In the genomic region with DNA sequence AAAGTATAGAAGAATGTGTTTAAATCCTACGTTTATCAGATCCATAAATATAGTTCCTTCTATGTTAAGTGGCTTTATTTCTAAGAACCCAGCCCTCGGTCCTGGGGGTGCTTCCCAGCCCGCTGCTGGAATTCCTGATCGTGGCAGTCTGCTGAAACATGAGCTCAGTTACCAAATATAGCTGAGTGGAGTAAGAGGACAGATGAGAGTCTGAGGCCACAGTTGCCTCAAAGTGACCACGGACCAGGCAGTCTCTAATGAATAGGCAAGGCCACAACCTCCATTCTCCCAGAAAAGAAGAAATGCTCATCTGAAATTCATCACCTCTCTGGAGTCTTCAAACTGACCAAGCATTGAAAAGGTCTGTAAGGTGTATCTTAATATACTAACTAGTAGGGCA, we compare ENCODE assay signal across 11 cellular contexts. TPM values are rescaled to one million over a fixed set of nuclear protein-coding genes. Genes with fewer than 3 reads are reported as not detected.
DNase-seq lines count a peak whose midpoint lies in the region; ATAC-seq, FAIRE-seq and TF ChIP-seq lines count a peak whose summit lies in the region.
"Had no signal": no experiment of that assay in that cellular context is flagged by ENCODE, and none has a peak within 500 bp of the region (broad histone marks: within the 10 kb centered on the region; RNA-seq: fewer than 3 reads in every experiment).

TSS of gene PALLD (plus strand) at position 219 of the 400 bp plus-strand sequence.

- H3K9me1 ChIP-seq in endothelial cell of umbilical vein (replicated peaks; ENCODE audit: control insufficient read depth, extremely low read depth, insufficient read depth, low read length), result no peaks in the 10 kb centered on the region

- no peaks in the 10 kb centered on the region for H3K9me3 ChIP-seq in endothelial cell of umbilical vein (replicated peaks; ENCODE audit: control insufficient read depth, insufficient read depth, low read length)
- H3K9me3 ChIP-seq in aorta (ENCODE audit: control insufficient read depth, low read length), result no peaks in the 10 kb centered on the region
- H3K9me3 ChIP-seq: BLaER1 had no signal

- no peaks in the 10 kb centered on the region for H3K4me1 ChIP-seq in endothelial cell of umbilical vein (ENCODE audit: control insufficient read depth, extremely low read depth, insufficient read depth, low read length)
- H3K4me1 ChIP-seq in aorta (ENCODE audit: control insufficient read depth in 1 of 2, insufficient read depth in 2 of 2, low read length in 2 of 2), result no peaks in the 10 kb centered on the region
- H3K4me1 ChIP-seq: BLaER1 had no signal

- POLR2A ChIA-PET in endothelial cell of umbilical vein (lab: Charles Lee), result no interaction called here

- TF ChIP-seq CTCF in natural killer cell (IDR thresholded peaks at IDR 0.05), result no peak
- TF ChIP-seq CTCF in endothelial cell of umbilical vein (IDR thresholded peaks at IDR 0.05; ENCODE audit: extremely low read depth in 1 of 2, insufficient read depth in 1 of 2, low read depth in 1 of 2, low read length in 2 of 2), result no peak
- TF ChIP-seq CTCF in mesothelial cell of epicardium (IDR thresholded peaks at IDR 0.05; ENCODE audit: unreplicated experiment), result no peak

- no peak within 1 kb of the TSS for H3K4me3 ChIP-seq in endothelial cell of umbilical vein (replicated peaks in 1 of 3; ENCODE audit: insufficient read depth in 1 of 3, low read depth in 1 of 3, low read length in 3 of 3)
- H3K4me3 ChIP-seq in aorta (ENCODE audit: low read length in 2 of 2), result no peak within 1 kb of the TSS
- H3K4me3 ChIP-seq: BLaER1 had no signal

- intact Hi-C loops in natural killer cell (cut with micrococcal nuclease), result no loop called here
- intact Hi-C loops in endothelial cell of umbilical vein (cut with micrococcal nuclease), result no loop called here
- intact Hi-C loops in aorta (cut with DNase I), result no loop called here

- H3K36me3 ChIP-seq in endothelial cell of umbilical vein (ENCODE audit: control insufficient read depth in 2 of 2, extremely low read depth in 1 of 2, insufficient read depth in 2 of 2, low read length in 2 of 2) (no peaks in the 10 kb centered on the region), aorta (ENCODE audit: control insufficient read depth in 1 of 2, insufficient read depth in 2 of 2, low read length in 1 of 2) (no peaks in the 10 kb centered on the region)
- H3K36me3 ChIP-seq: BLaER1 had no signal

- H3K27ac Mint-ChIP-seq in natural killer cell (no peak within 1 kb of the TSS), mesothelial cell of epicardium (no peak within 1 kb of the TSS)
- H3K27ac Mint-ChIP-seq in natural killer cell treated with Interleukin-12 subunit alpha and Interleukin-12 subunit beta and Interleukin-15 and Interleukin-18, amount 100 ng/mL, for 72 hours, result no peak within 1 kb of the TSS
- no peak within 1 kb of the TSS for H3K27ac Mint-ChIP-seq in T-helper 2 cell treated with Interferon-gamma antibody and Interleukin-4, amounts not matched to agents 5 μg/mL and 100 μg/mL, for 36 hours
- H3K27ac Mint-ChIP-seq in stimulated activated naive CD8-positive, alpha-beta T cell treated with anti-CD3 and anti-CD28 coated beads, Interleukin-15, amount 100 ng/mL, for 72 hours, result no peak within 1 kb of the TSS
- H3K27ac Mint-ChIP-seq: T-cell had no signal

- no peak within 1 kb of the TSS for H2AFZ ChIP-seq in endothelial cell of umbilical vein (ENCODE audit: low read depth, low read length)

- no peaks in the 10 kb centered on the region for H3K27me3 ChIP-seq in endothelial cell of umbilical vein (ENCODE audit: control insufficient read depth in 2 of 2, insufficient read depth in 2 of 2, low read length in 2 of 2)
- H3K27me3 ChIP-seq in aorta (ENCODE audit: control insufficient read depth in 1 of 2, insufficient read depth in 2 of 2, low read length in 1 of 2), result no peaks in the 10 kb centered on the region
- H3K27me3 ChIP-seq: BLaER1 had no signal

- no peak for FAIRE-seq in endothelial cell of umbilical vein (lab: Jason Lieb, UNC)

- H3K4me3 Mint-ChIP-seq in natural killer cell (no peak within 1 kb of the TSS), mesothelial cell of epicardium (no peak within 1 kb of the TSS)
- H3K4me3 Mint-ChIP-seq in natural killer cell treated with Interleukin-12 subunit alpha and Interleukin-12 subunit beta and Interleukin-15 and Interleukin-18, amount 100 ng/mL, for 72 hours, result no peak within 1 kb of the TSS
- no peak within 1 kb of the TSS for H3K4me3 Mint-ChIP-seq in T-helper 2 cell treated with Interferon-gamma antibody and Interleukin-4, amounts not matched to agents 5 μg/mL and 100 μg/mL, for 36 hours
- H3K4me3 Mint-ChIP-seq in stimulated activated naive CD8-positive, alpha-beta T cell treated with anti-CD3 and anti-CD28 coated beads, Interleukin-15, amount 100 ng/mL, for 72 hours, result no peak within 1 kb of the TSS
- H3K4me3 Mint-ChIP-seq: T-cell had no signal

- DNase-seq in natural killer cell (no peak), endothelial cell of umbilical vein (ENCODE audit: low read depth, low spot score) (no peak), mesothelial cell of epicardium (ENCODE audit: low spot score in 2 of 2, unreplicated experiment in 2 of 2) (no peak), aorta (peak in 1 of 2 donors; percentile 44)
- DNase-seq in natural killer cell treated with Interleukin-12 subunit alpha and Interleukin-12 subunit beta and Interleukin-15 and Interleukin-18, amount 100 ng/mL, for 72 hours (ENCODE audit: low spot score), result no peak
- no peak for DNase-seq in T-helper 2 cell treated with Interferon-gamma antibody and Interleukin-4, amounts not matched to agents 5 μg/mL and 100 μg/mL, for 36 hours (ENCODE audit: low spot score)
- no peak for DNase-seq in stimulated activated naive CD8-positive, alpha-beta T cell treated with anti-CD3 and anti-CD28 coated beads, Interleukin-15, amount 100 ng/mL, for 72 hours
- DNase-seq: KBM-7, T-cell had no signal

- H3K4me2 ChIP-seq in endothelial cell of umbilical vein (ENCODE audit: insufficient read depth, low read length), result no peak within 1 kb of the TSS
- H3K4me2 ChIP-seq: BLaER1 had no signal

- no peak for TF ChIP-seq POLR2A in endothelial cell of umbilical vein (IDR thresholded peaks at IDR 0.05; ENCODE audit: low read depth, low read length)

- H4K20me1 ChIP-seq in endothelial cell of umbilical vein (replicated peaks; ENCODE audit: control insufficient read depth, extremely low read depth, insufficient read depth, low read length), result no peaks in the 10 kb centered on the region
- H4K20me1 ChIP-seq: BLaER1 had no signal

- CTCF ChIA-PET in endothelial cell of umbilical vein (lab: Charles Lee), result interaction anchor here (0.9 to 1.8 kb wide), 4 partner anchors 9 to 57 kb away, joined by 3 to 5 read pairs (median 4); partner anchors contain the start of gene DDX60L

- no TSS peak for BruUV-seq in endothelial cell of umbilical vein (replicated peaks; lab: Mats Ljungman, UMichigan)

- H3K27ac ChIP-seq in endothelial cell of umbilical vein (ENCODE audit: insufficient read depth, low read depth, low read length), result no peak within 1 kb of the TSS
- no peak within 1 kb of the TSS for H3K27ac ChIP-seq in aorta (ENCODE audit: low read depth in 1 of 2, low read length in 2 of 2)
- H3K27ac ChIP-seq: BLaER1 had no signal

- H3K36me3 Mint-ChIP-seq in natural killer cell (no peaks in the 10 kb centered on the region), mesothelial cell of epicardium (no peaks in the 10 kb centered on the region)
- no peaks in the 10 kb centered on the region for H3K36me3 Mint-ChIP-seq in natural killer cell treated with Interleukin-12 subunit alpha and Interleukin-12 subunit beta and Interleukin-15 and Interleukin-18, amount 100 ng/mL, for 72 hours
- no peaks in the 10 kb centered on the region for H3K36me3 Mint-ChIP-seq in T-helper 2 cell treated with Interferon-gamma antibody and Interleukin-4, amounts not matched to agents 5 μg/mL and 100 μg/mL, for 36 hours (ENCODE audit: low read depth)
- H3K36me3 Mint-ChIP-seq: T-cell had no signal

- H3K9me3 Mint-ChIP-seq in natural killer cell (no peaks in the 10 kb centered on the region), mesothelial cell of epicardium (no peaks in the 10 kb centered on the region)
- H3K9me3 Mint-ChIP-seq in natural killer cell treated with Interleukin-12 subunit alpha and Interleukin-12 subunit beta and Interleukin-15 and Interleukin-18, amount 100 ng/mL, for 72 hours, result no peaks in the 10 kb centered on the region
- H3K9me3 Mint-ChIP-seq in T-helper 2 cell treated with Interferon-gamma antibody and Interleukin-4, amounts not matched to agents 5 μg/mL and 100 μg/mL, for 36 hours, result no peaks in the 10 kb centered on the region
- H3K9me3 Mint-ChIP-seq in stimulated activated naive CD8-positive, alpha-beta T cell treated with anti-CD3 and anti-CD28 coated beads, Interleukin-15, amount 100 ng/mL, for 72 hours, result no peaks in the 10 kb centered on the region
- H3K9me3 Mint-ChIP-seq: T-cell had no signal

- no peak within 1 kb of the TSS for H3K9ac ChIP-seq in endothelial cell of umbilical vein (replicated peaks; ENCODE audit: extremely low read depth, insufficient read depth, low read length)
- H3K9ac ChIP-seq: BLaER1 had no signal

- no peaks in the 10 kb centered on the region for H3K79me2 ChIP-seq in endothelial cell of umbilical vein (ENCODE audit: control insufficient read depth, insufficient read depth, low read length)

- H3K27me3 Mint-ChIP-seq in natural killer cell (ENCODE audit: low read depth in 2 of 2), result peaks cover 22 to 29% of the 10 kb centered on the region in 2 donors
- peaks cover 16 to 21% of the 10 kb centered on the region in 2 donors for H3K27me3 Mint-ChIP-seq in natural killer cell treated with Interleukin-12 subunit alpha and Interleukin-12 subunit beta and Interleukin-15 and Interleukin-18, amount 100 ng/mL, for 72 hours
- no peaks in the 10 kb centered on the region for H3K27me3 Mint-ChIP-seq in mesothelial cell of epicardium (ENCODE audit: low read depth)
- peaks cover 47% of the 10 kb centered on the region for H3K27me3 Mint-ChIP-seq in T-helper 2 cell treated with Interferon-gamma antibody and Interleukin-4, amounts not matched to agents 5 μg/mL and 100 μg/mL, for 36 hours (ENCODE audit: low read depth)
- H3K27me3 Mint-ChIP-seq in stimulated activated naive CD8-positive, alpha-beta T cell treated with anti-CD3 and anti-CD28 coated beads, Interleukin-15, amount 100 ng/mL, for 72 hours, result peaks cover 30% of the 10 kb centered on the region

- dilution Hi-C loops in endothelial cell of umbilical vein (cut with MboI; ENCODE audit: extremely low pct_ligation_motif_present, low sequenced_read_pairs), result no loop called here

- WGBS in aorta, 2 donors, result 7 to 11% methylated on average over 5 of the region's 5 CpGs

- H3K4me1 Mint-ChIP-seq in natural killer cell, result no peaks in the 10 kb centered on the region
- H3K4me1 Mint-ChIP-seq in natural killer cell treated with Interleukin-12 subunit alpha and Interleukin-12 subunit beta and Interleukin-15 and Interleukin-18, amount 100 ng/mL, for 72 hours (ENCODE audit: low read depth in 2 of 2), result no peaks in the 10 kb centered on the region
- peaks cover 15% of the 10 kb centered on the region for H3K4me1 Mint-ChIP-seq in mesothelial cell of epicardium
- no peaks in the 10 kb centered on the region for H3K4me1 Mint-ChIP-seq in T-helper 2 cell treated with Interferon-gamma antibody and Interleukin-4, amounts not matched to agents 5 μg/mL and 100 μg/mL, for 36 hours (ENCODE audit: low read depth)
- no peaks in the 10 kb centered on the region for H3K4me1 Mint-ChIP-seq in stimulated activated naive CD8-positive, alpha-beta T cell treated with anti-CD3 and anti-CD28 coated beads, Interleukin-15, amount 100 ng/mL, for 72 hours
- H3K4me1 Mint-ChIP-seq: T-cell had no signal

- ATAC-seq in natural killer cell, result no peak
- ATAC-seq in natural killer cell treated with Interleukin-12 subunit alpha and Interleukin-12 subunit beta and Interleukin-15 and Interleukin-18, amount 100 ng/mL, for 72 hours, result no peak
- ATAC-seq in aorta (ENCODE audit: low FRiP score), result no peak
- ATAC-seq in activated CD4-positive, CD25-positive, alpha-beta regulatory T cell treated with anti-CD3 and anti-CD28 coated beads, Interleukin-2, amount 50 U/mL, for 24 hours, result no peak
- no peak for ATAC-seq in stimulated activated naive CD8-positive, alpha-beta T cell treated with anti-CD3 and anti-CD28 coated beads, Interleukin-15, amount 100 ng/mL, for 72 hours
- ATAC-seq: T-cell had no signal

RNA-seq across cellular contexts. Expression of gene PALLD, which starts in this region (rescaled TPM):
- total RNA-seq in natural killer cell (10 to 100 TPM; 15.1 to 25.4 (median 22.8) TPM), endothelial cell of umbilical vein (47.9 and 48.2 TPM in 2 replicates), mesothelial cell of epicardium (150 to 158 TPM (median 153 TPM) in 3 replicates), aorta (100 to 1,000 TPM; 352 to 626 TPM)
- total RNA-seq in natural killer cell treated with Interleukin-12 subunit alpha and Interleukin-12 subunit beta and Interleukin-15 and Interleukin-18, amount 100 ng/mL, for 72 hours, result 10 to 100 TPM in 1 of 2 donors, under 1 TPM in 1; 0.52 to 11.0 TPM
- polyA plus RNA-seq in endothelial cell of umbilical vein (10.4 and 13.4 TPM in 2 replicates), aorta (100 to 1,000 TPM; 253 to 576 TPM)
- 19.2 and 21.1 TPM in 2 replicates for polyA plus RNA-seq in endothelial cell of umbilical vein (2011; cell fraction: cytosol; rRNA removed)
- polyA plus RNA-seq in endothelial cell of umbilical vein (2011; cell fraction: nucleus; rRNA removed), result 31.7 and 31.8 TPM in 2 replicates
- 20.3 and 44.2 TPM in 2 replicates for polyA plus RNA-seq in endothelial cell of umbilical vein (2012)
- polyA minus RNA-seq in endothelial cell of umbilical vein, result 30.0 and 36.3 TPM in 2 replicates
- 47.9 TPM for polyA minus RNA-seq in endothelial cell of umbilical vein (2011; cell fraction: cytosol; rRNA and poly(A)+ RNA removed)
- 28.4 and 38.6 TPM in 2 replicates for polyA minus RNA-seq in endothelial cell of umbilical vein (2011; cell fraction: nucleus; rRNA and poly(A)+ RNA removed)

Comparison
In these comparisons a context has a peak if more than half of its experiments do, and no peak if none do; other contexts are left out.
1. RNA of gene PALLD (polyA plus RNA-seq): 253 to 576 TPM in aorta; 10.4 to 44.2 TPM in endothelial cell of umbilical vein; every median in the first group is over 4 times any median in the second.